In the genomic region with DNA sequence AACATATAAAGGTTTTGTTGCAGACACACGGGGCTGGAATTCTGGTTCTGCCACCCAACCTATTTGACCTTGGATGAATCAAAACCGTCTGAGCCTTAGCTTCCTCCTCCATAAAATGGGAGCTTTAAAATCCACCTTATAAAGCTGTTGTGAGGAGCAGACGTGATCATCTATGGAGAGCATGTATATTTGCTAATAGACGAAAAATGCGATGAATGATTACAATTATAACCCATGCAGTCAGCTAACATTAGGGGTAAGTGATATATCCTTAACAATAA, we compare ENCODE assay signal across 8 cellular contexts. TPM values are rescaled to one million over a fixed set of nuclear protein-coding genes. Genes with fewer than 3 reads are reported as not detected.
DNase-seq lines count a peak whose midpoint lies in the region; ATAC-seq and TF ChIP-seq lines count a peak whose summit lies in the region.

No MANE protein-coding gene starts in this region.

- H3K4me3 ChIP-seq in colonic mucosa (peak overlapping the region; percentile 85), neural cell (ENCODE audit: low read length) (peak overlapping the region; percentile 94)

- H3K36me3 ChIP-seq in colonic mucosa (no peaks in the 10 kb centered on the region), neural cell (ENCODE audit: insufficient read depth, low read length) (no peaks in the 10 kb centered on the region)

- H3K27me3 ChIP-seq in colonic mucosa (no peaks in the 10 kb centered on the region), neural cell (ENCODE audit: insufficient read depth, low read depth, low read length) (no peaks in the 10 kb centered on the region)

- H4K20me1 ChIP-seq in neural cell (ENCODE audit: insufficient read depth), result no peaks in the 10 kb centered on the region

- intact Hi-C loops in colonic mucosa (cut with DNase I), result loop anchor here (10.0 kb wide), 1 partner anchor 103 kb away; the partner anchor contains the start of gene FAM8A1

- H2AFZ ChIP-seq in neural cell (ENCODE audit: low read depth, low read length), result peak overlapping the region; percentile 84

- H3K27ac ChIP-seq in colonic mucosa (peak overlapping the region; percentile 96), neural cell (ENCODE audit: low read length) (peak overlapping the region; percentile 96)

- H3F3A ChIP-seq in neural cell (ENCODE audit: insufficient read depth, low read length, poor library complexity, severe bottlenecking), result no peaks in the 10 kb centered on the region

- no peak for TF ChIP-seq CTCF in colonic mucosa (IDR thresholded peaks at IDR 0.05)
- no peak for TF ChIP-seq CTCF in neural cell (IDR thresholded peaks at IDR 0.05; ENCODE audit: poor library complexity, severe bottlenecking)

- H3K9ac ChIP-seq in colonic mucosa (ENCODE audit: low read depth in 2 of 2, low read length in 2 of 2) (peak overlapping the region in 1 of 2 donors; percentile 88), neural cell (ENCODE audit: low read length) (peak overlapping the region; percentile 96)

- H3K9me2 ChIP-seq in neural cell (ENCODE audit: insufficient read depth, low read length), result no peaks in the 10 kb centered on the region

- TF ChIP-seq EP300 in neural cell (conservative IDR thresholded peaks at IDR 0.05; ENCODE audit: poor library complexity, severe bottlenecking), result no peak

- H3K4me1 ChIP-seq in colonic mucosa, result peaks cover 12% of the 10 kb centered on the region

- H3K79me2 ChIP-seq in neural cell (replicated peaks; ENCODE audit: insufficient read depth, low read length), result peaks cover 37% of the 10 kb centered on the region

- DNase-seq in CD1c-positive myeloid dendritic cell (ENCODE audit: extremely low spot score) (peak; percentile 5), NCI-H2029 (lab: John Stamatoyannopoulos, UW) (peak; percentile 28), colonic mucosa (no peak), NCI-H1417 treated with DMSO at 0.1 percent for 48 hours (lab: John Stamatoyannopoulos, UW) (no peak)
- DNase-seq in effector CD8-positive, alpha-beta T cell (lab: John Stamatoyannopoulos, UW), result no peak
- DNase-seq in activated CD8-positive, alpha-beta memory T cell treated with anti-CD3 and anti-CD28 coated beads, Interleukin-2, amount 50 U/mL, for 48 hours, result no peak

- peak overlapping the region; percentile 78 for H3K4me2 ChIP-seq in neural cell (ENCODE audit: low read length)

- ATAC-seq in HG02970 (IDR thresholded peaks at IDR 0.05; ENCODE audit: low FRiP score, unreplicated experiment), result no peak

- TF ChIP-seq RAD21 in neural cell (conservative IDR thresholded peaks at IDR 0.05), result no peak

- H3K9me3 ChIP-seq in colonic mucosa (no peaks in the 10 kb centered on the region), neural cell (ENCODE audit: low read length) (no peaks in the 10 kb centered on the region)

TF ChIP-seq in neural cell, 6 proteins besides CTCF, POLR2A, EP300 and RAD21:
- TF ChIP-seq REST (IDR thresholded peaks at IDR 0.05; ENCODE audit: borderline replicate concordance) (no peak), TAF1 (IDR thresholded peaks at IDR 0.05; ENCODE audit: low read depth) (no peak), MXI1 (conservative IDR thresholded peaks at IDR 0.05; ENCODE audit: poor library complexity, severe bottlenecking) (no peak), SMC3 (conservative IDR thresholded peaks at IDR 0.05; ENCODE audit: poor library complexity) (no peak), EZH2 (IDR thresholded peaks at IDR 0.05; ENCODE audit: borderline replicate concordance, insufficient read depth, low read length, poor library complexity, severe bottlenecking) (no peak), POLR2AphosphoS5 (IDR thresholded peaks at IDR 0.05) (no peak)

RNA-seq across cellular contexts. Expression of gene NUP153, which starts 0.6 kb away (rescaled TPM):
- 10 to 100 TPM; 29.8 to 31.7 TPM for total RNA-seq in colonic mucosa
- 19.7 and 20.6 TPM in 2 replicates for polyA plus RNA-seq in neural cell
- 76.2 and 79.3 TPM in 2 replicates for polyA minus RNA-seq in neural cell

Comparison
In these comparisons a context has a peak if more than half of its experiments do, and no peak if none do; other contexts are left out.
1. DNase-seq: peak in CD1c-positive myeloid dendritic cell (single experiment) and NCI-H2029 (single experiment); none in colonic mucosa (single experiment), effector CD8-positive, alpha-beta T cell (single experiment), NCI-H1417 treated with DMSO at 0.1 percent for 48 hours (single experiment) and activated CD8-positive, alpha-beta memory T cell treated with anti-CD3 and anti-CD28 coated beads, Interleukin-2, amount 50 U/mL, for 48 hours (single experiment).